ENCODE assay signal across 8 cellular contexts in the genomic region with DNA sequence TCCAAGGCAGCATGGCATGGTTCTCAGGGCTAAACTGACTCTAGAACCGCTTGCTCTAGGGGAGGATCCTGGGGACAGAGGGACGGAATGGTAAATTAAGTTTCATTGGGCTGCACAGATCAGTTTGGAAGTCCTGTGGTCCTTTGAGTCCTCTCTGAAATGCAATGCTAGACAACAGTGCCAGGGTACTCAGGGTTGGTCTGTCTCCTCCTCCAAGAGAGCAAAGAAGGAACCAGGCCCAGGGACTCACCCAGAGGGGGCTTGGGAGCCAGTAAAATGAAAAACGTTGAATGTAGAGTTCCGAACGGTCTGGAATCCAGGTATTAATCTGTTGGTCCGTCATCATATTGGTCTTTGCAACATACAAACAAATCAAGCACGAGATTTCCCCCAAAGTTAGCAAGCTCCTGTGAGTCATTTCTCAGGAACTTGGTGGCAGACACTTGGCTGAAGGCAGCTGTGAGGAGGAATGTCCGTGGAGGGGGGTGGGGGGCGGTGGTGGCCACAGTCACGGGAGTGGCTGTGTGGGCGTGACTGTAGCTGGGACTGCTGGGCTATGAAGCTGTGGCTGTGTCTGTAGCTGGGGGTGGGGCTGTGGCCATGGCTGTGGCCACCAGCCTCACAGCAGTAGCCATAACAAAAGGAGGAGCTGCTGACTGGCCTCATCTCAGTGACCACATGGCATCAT.
DNase-seq lines count a peak whose midpoint lies in the region; ATAC-seq, FAIRE-seq and TF ChIP-seq lines count a peak whose summit lies in the region.
"Had no signal": no experiment of that assay in that cellular context is flagged by ENCODE, and none has a peak within 500 bp of the region (broad histone marks: within the 10 kb centered on the region; RNA-seq: fewer than 3 reads in every experiment).

No MANE protein-coding gene starts in this region.

- ATAC-seq in GM19328 (IDR thresholded peaks at IDR 0.05; ENCODE audit: unreplicated experiment): no peak

- DNase-seq in H54 (ENCODE audit: insufficient read length, low spot score) (peak; percentile 63), SW 1271 (lab: John Stamatoyannopoulos, UW) (peak; percentile 4 to 34), fibroblast of peridontal ligament (ENCODE audit: extremely low read depth) (peak; percentile 85), retinal pigment epithelial cell (ENCODE audit: low read depth) (peak; percentile 79), NCI-H1930 (lab: John Stamatoyannopoulos, UW) (no peak), germinal center (ENCODE audit: low spot score) (no peak)

- TF ChIP-seq CTCF in retinal pigment epithelial cell (conservative IDR thresholded peaks at IDR 0.05; ENCODE audit: low read depth, low read length): no peak

- peak; percentile 48 for FAIRE-seq in H54 (lab: Jason Lieb, UNC)
- FAIRE-seq: TTC549 had no signal

- TF ChIP-seq POLR2A in H54 (IDR thresholded peaks at IDR 0.05; ENCODE audit: low read depth, low read length): no peak

- no peak overlapping the region for H3K4me3 ChIP-seq in retinal pigment epithelial cell (ENCODE audit: low read length)

Comparison
In these comparisons a context has a peak if more than half of its experiments do, and no peak if none do; other contexts are left out.
1. DNase-seq: peak in H54 (single experiment), SW 1271 (2 of 2), fibroblast of peridontal ligament (single experiment) and retinal pigment epithelial cell (single experiment); none in NCI-H1930 (0 of 2) and germinal center (single experiment).